26 cellular contexts compared by ENCODE assay signal in genomic region chr6:99407076-99407475, GRCh38. TPM values are rescaled to one million over a fixed set of nuclear protein-coding genes. Genes with fewer than 3 reads are reported as not detected.
"Had no signal": no experiment of that assay in that cellular context is flagged by ENCODE, and none has a peak within 500 bp of the region (broad histone marks: within the 10 kb centered on the region; RNA-seq: fewer than 3 reads in every experiment).

No MANE protein-coding gene starts in this region.

- H3K27me3 Mint-ChIP-seq: activated CD4-positive, alpha-beta T cell treated with anti-CD3 and anti-CD28 coated beads, Interleukin-2, amount 10 ng/mL, durations not matched to agents 7 days and 5 days; activated CD8-positive, alpha-beta T cell treated with anti-CD3 and anti-CD28 coated beads for 36 hours; activated naive CD8-positive, alpha-beta T cell treated with anti-CD3 and anti-CD28 coated beads for 36 hours; activated T-helper 17 cell treated with anti-CD3 and anti-CD28 coated beads, Interleukin-2, amount 50 U/mL, for 72 hours; brain had no signal

- H3K4me3 Mint-ChIP-seq: activated CD4-positive, alpha-beta T cell treated with anti-CD3 and anti-CD28 coated beads, Interleukin-2, amount 10 ng/mL, durations not matched to agents 7 days and 5 days; activated CD8-positive, alpha-beta T cell treated with anti-CD3 and anti-CD28 coated beads for 36 hours; activated naive CD8-positive, alpha-beta T cell treated with anti-CD3 and anti-CD28 coated beads for 36 hours; activated T-cell treated with anti-CD3 and anti-CD28 coated beads, Interleukin-2, amount 50 U/mL, for 4 hours; activated T-helper 17 cell treated with anti-CD3 and anti-CD28 coated beads, Interleukin-2, amount 50 U/mL, for 72 hours; brain had no signal

- H3K27ac Mint-ChIP-seq: activated CD4-positive, alpha-beta T cell treated with anti-CD3 and anti-CD28 coated beads, Interleukin-2, amount 10 ng/mL, durations not matched to agents 7 days and 5 days; activated T-helper 17 cell treated with anti-CD3 and anti-CD28 coated beads, Interleukin-2, amount 50 U/mL, for 72 hours had no signal

- DNase-seq: activated CD4-positive, alpha-beta T cell treated with anti-CD3 and anti-CD28 coated beads for 4 hours; activated CD4-positive, alpha-beta T cell treated with anti-CD3 and anti-CD28 coated beads, Interleukin-2, amount 10 ng/mL, durations not matched to agents 7 days and 5 days; activated CD4-positive, alpha-beta T cell treated with anti-CD3 and anti-CD28 coated beads, Interleukin-2, amount 50 U/mL, for 48 hours; activated CD4-positive, CD25-positive, alpha-beta regulatory T cell; activated CD4-positive, CD25-positive, alpha-beta regulatory T cell treated with anti-CD3 and anti-CD28 coated beads, Interleukin-2, amount 50 U/mL, for 72 hours; activated CD8-positive, alpha-beta memory T cell treated with anti-CD3 and anti-CD28 coated beads for 24 hours; activated CD8-positive, alpha-beta T cell treated with anti-CD3 and anti-CD28 coated beads for 36 hours; activated effector memory CD4-positive, alpha-beta T cell treated with Interleukin-2 at 50 U/mL for 16 hours; activated gamma-delta T cell treated with Interleukin-2 at 50 U/mL for 16 hours; activated naive CD4-positive, alpha-beta T cell treated with anti-CD3 and anti-CD28 coated beads, Interleukin-2, amount 50 U/mL, for 16 hours; activated naive CD4-positive, alpha-beta T cell treated with Interleukin-2 at 50 U/mL for 16 hours; activated naive CD8-positive, alpha-beta T cell treated with anti-CD3 and anti-CD28 coated beads for 36 hours; activated T-cell treated with anti-CD3 and anti-CD28 coated beads, Interleukin-2, amount 50 U/mL, for 4 hours; central memory CD4-positive, alpha-beta T cell; cerebellar nuclear complex; colonic mucosa; effector CD8-positive, alpha-beta T cell; esophagus squamous epithelium; foreskin melanocyte; heart right ventricle; T-helper 1 cell; T-helper 2 cell had no signal

- H3K9me3 Mint-ChIP-seq: activated CD4-positive, alpha-beta T cell treated with anti-CD3 and anti-CD28 coated beads, Interleukin-2, amount 10 ng/mL, durations not matched to agents 7 days and 5 days; activated CD8-positive, alpha-beta T cell treated with anti-CD3 and anti-CD28 coated beads for 36 hours; activated naive CD8-positive, alpha-beta T cell treated with anti-CD3 and anti-CD28 coated beads for 36 hours; activated T-cell treated with anti-CD3 and anti-CD28 coated beads, Interleukin-2, amount 50 U/mL, for 4 hours; activated T-helper 17 cell treated with anti-CD3 and anti-CD28 coated beads, Interleukin-2, amount 50 U/mL, for 72 hours; brain had no signal

- ATAC-seq: activated CD8-positive, alpha-beta T cell treated with anti-CD3 and anti-CD28 coated beads for 36 hours; activated T-cell treated with anti-CD3 and anti-CD28 coated beads, Interleukin-2, amount 50 U/mL, for 4 hours; activated T-helper 17 cell treated with anti-CD3 and anti-CD28 coated beads, Interleukin-2, amount 50 U/mL, for 72 hours; gastroesophageal sphincter; heart right ventricle had no signal

RNA-seq across cellular contexts. Expression of gene FAXC, which starts 57.6 kb away (rescaled TPM):
- total RNA-seq: activated CD8-positive, alpha-beta T cell treated with anti-CD3 and anti-CD28 coated beads for 36 hours; activated naive CD8-positive, alpha-beta T cell treated with anti-CD3 and anti-CD28 coated beads for 36 hours; activated T-cell treated with anti-CD3 and anti-CD28 coated beads, Interleukin-2, amount 50 U/mL, for 4 hours; ascending aorta had no signal
